Comparison of ENCODE assay signal across 11 cellular contexts in the genomic region with DNA sequence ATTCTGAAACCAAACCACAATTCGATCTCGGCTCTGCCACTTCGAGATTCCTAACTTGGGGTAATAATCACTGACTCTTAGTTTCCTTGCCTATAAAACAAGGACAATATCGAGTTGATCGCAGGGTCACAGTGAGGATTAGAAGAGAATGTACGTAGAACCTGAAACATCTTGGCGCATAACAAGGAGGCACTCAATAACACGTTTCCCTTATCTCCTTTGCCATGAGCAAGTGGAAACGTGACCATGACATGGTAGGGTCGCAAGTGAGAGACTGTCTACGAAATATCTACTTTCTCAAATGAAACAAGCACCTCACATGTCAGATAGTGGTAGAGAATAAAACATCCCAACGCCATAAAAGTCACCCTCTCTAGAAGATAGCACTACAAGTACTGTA. TPM values are rescaled to one million over a fixed set of nuclear protein-coding genes. Genes with fewer than 3 reads are reported as not detected.
DNase-seq lines count a peak whose midpoint lies in the region; ATAC-seq, FAIRE-seq and TF ChIP-seq lines count a peak whose summit lies in the region.
"Had no signal": no experiment of that assay in that cellular context is flagged by ENCODE, and none has a peak within 500 bp of the region (broad histone marks: within the 10 kb centered on the region; RNA-seq: fewer than 3 reads in every experiment).

No MANE protein-coding gene starts in this region.

- H3K4me3 ChIP-seq in A549 (no peak overlapping the region), HEK293 (ENCODE audit: low read depth, low read length) (peak overlapping the region; percentile 81; the same call in 1 of the 2 replicates), adipocyte (ENCODE audit: low read length) (peak overlapping the region; percentile 91), mesendoderm (ENCODE audit: low read length) (no peak overlapping the region)

- no peak overlapping the region for H2BK5ac ChIP-seq in mesendoderm (ENCODE audit: low read length)

- no peak overlapping the region for H2BK15ac ChIP-seq in mesendoderm (replicated peaks; ENCODE audit: low read depth)

- TF ChIP-seq POLR2A in A549 (IDR thresholded peaks at IDR 0.05; ENCODE audit: low read length), result no peak

- POLR2A ChIA-PET in A549 (lab: Yijun Ruan, JAX) (no interaction called here), HEK293 (lab: Yijun Ruan, JAX) (no interaction called here)

- H3K56ac ChIP-seq in mesendoderm (ENCODE audit: low read length), result no peak overlapping the region

- H3K27ac ChIP-seq in A549, result no peak overlapping the region
- peak overlapping the region; percentile 21; the same call in 1 of the 2 replicates for H3K27ac ChIP-seq in HEK293 (ENCODE audit: extremely low read depth, low read depth, low read length)
- H3K27ac ChIP-seq in mesendoderm (ENCODE audit: low read depth, low read length), result no peak overlapping the region
- H3K27ac ChIP-seq: parathyroid adenoma had no signal

- H4K8ac ChIP-seq in mesendoderm (ENCODE audit: low read depth, low read length), result no peak overlapping the region

- H3K4ac ChIP-seq in mesendoderm (ENCODE audit: low read depth, low read length), result no peak overlapping the region

- no peaks in the 10 kb centered on the region for H3K36me3 ChIP-seq in HEK293 (ENCODE audit: control insufficient read depth in 2 of 2, insufficient read depth in 1 of 2, low read length in 2 of 2)
- H3K36me3 ChIP-seq in adipocyte (ENCODE audit: control insufficient read depth, insufficient read depth, low read length, severe bottlenecking), result no peaks in the 10 kb centered on the region
- H3K36me3 ChIP-seq in mesendoderm (ENCODE audit: control insufficient read depth, insufficient read depth, low read length), result no peaks in the 10 kb centered on the region

- TF ChIP-seq EP300 in A549 (IDR thresholded peaks at IDR 0.05), result no peak

- in situ Hi-C loops in GM13976 (cut with MboI; ENCODE audit: low sequenced_read_pairs, unreplicated experiment), result no loop called here

- CTCF ChIA-PET in A549 (lab: Yijun Ruan, JAX) (no interaction called here), HEK293 (lab: Yijun Ruan, JAX) (interaction anchor here (1.5 to 1.6 kb wide), 2 partner anchors 207 to 277 kb away, joined by 5 to 6 read pairs; no protein-coding TSS in a partner anchor)

- H3K79me1 ChIP-seq in mesendoderm (ENCODE audit: low read length), result peaks cover 13% of the 10 kb centered on the region

- H3K4me2 ChIP-seq in A549 (peak overlapping the region; percentile 84; the same call in 2 of the 3 replicates), mesendoderm (ENCODE audit: low read length) (peak overlapping the region; percentile 2)

- no peak overlapping the region for H3K18ac ChIP-seq in mesendoderm (ENCODE audit: low read length)

- H4K5ac ChIP-seq in mesendoderm (ENCODE audit: low read length), result no peak overlapping the region

- no peak for TF ChIP-seq RAD21 in A549 (conservative IDR thresholded peaks at IDR 0.05 in 1 of 2, IDR thresholded peaks at IDR 0.05 in 1 of 2)

- no peak overlapping the region for H3K23ac ChIP-seq in mesendoderm (ENCODE audit: low read length)

- H3K79me2 ChIP-seq in mesendoderm (ENCODE audit: control insufficient read depth, insufficient read depth, low read length), result peaks cover 55% of the 10 kb centered on the region

- H2AK5ac ChIP-seq in mesendoderm (ENCODE audit: low read length), result no peak overlapping the region

- no peak for ATAC-seq in A549

- H2BK120ac ChIP-seq in mesendoderm (ENCODE audit: low read depth, low read length), result no peak overlapping the region

- TF ChIP-seq CTCF in A549 (IDR thresholded peaks at IDR 0.05), result no peak
- TF ChIP-seq CTCF in HEK293 (tag by site-specific recombination; IDR thresholded peaks at IDR 0.05), result no peak
- TF ChIP-seq CTCF in D721Med (IDR thresholded peaks at IDR 0.05; ENCODE audit: insufficient read depth, missing control alignments), result no peak
- no peak for TF ChIP-seq CTCF in GM13976 (IDR thresholded peaks at IDR 0.05; ENCODE audit: borderline replicate concordance, control extremely low read depth, extremely low read depth, insufficient read depth, missing control alignments)

- peak overlapping the region; percentile 95 for H3K9ac ChIP-seq in adipocyte (ENCODE audit: low read length)
- H3K9ac ChIP-seq in mesendoderm (ENCODE audit: low read length), result no peak overlapping the region
- H3K9ac ChIP-seq: parathyroid adenoma had no signal

- no peak for FAIRE-seq in A549 (lab: Jason Lieb, UNC)
- FAIRE-seq in D721Med (lab: Jason Lieb, UNC), result no peak

- H3K4me1 ChIP-seq in A549 (peaks cover 24% of the 10 kb centered on the region), HEK293 (ENCODE audit: control insufficient read depth, insufficient read depth, low read length) (peaks cover 31% of the 10 kb centered on the region), adipocyte (ENCODE audit: control insufficient read depth, insufficient read depth, low read length) (peaks cover 35% of the 10 kb centered on the region), mesendoderm (ENCODE audit: control insufficient read depth, low read depth, low read length) (peaks cover 7% of the 10 kb centered on the region)

- 92% methylated on average over 12 of the region's 12 CpGs for WGBS in A549 (ENCODE audit: missing lambda C conversion rate)
- WGBS in mesendoderm (ENCODE audit: extremely low coverage, insufficient coverage, low lambda C conversion rate), result no CpG with 5 or more reads among the region's 12 CpGs

- DNase-seq in A549 (ENCODE audit: low read depth in 1 of 2, low spot score in 1 of 2), result no peak
- DNase-seq in adipocyte (ENCODE audit: low read depth), result no peak
- no peak for DNase-seq in mesendoderm
- DNase-seq in D721Med (ENCODE audit: insufficient read length, low spot score), result no peak
- DNase-seq in GM13976 (ENCODE audit: low spot score), result no peak
- DNase-seq in SHP77 (lab: John Stamatoyannopoulos, UW), result no peak
- DNase-seq in ecto neural progenitor cell (ENCODE audit: low spot score), result no peak
- DNase-seq: foreskin melanocyte, MM.1S had no signal

- H3K9me3 ChIP-seq in A549 (no peaks in the 10 kb centered on the region), HEK293 (ENCODE audit: control insufficient read depth, insufficient read depth, low read depth, low read length) (no peaks in the 10 kb centered on the region), adipocyte (ENCODE audit: control insufficient read depth, low read length) (no peaks in the 10 kb centered on the region)

- H3K27me3 ChIP-seq in adipocyte (replicated peaks; ENCODE audit: control insufficient read depth, insufficient read depth, low read length) (no peaks in the 10 kb centered on the region), mesendoderm (ENCODE audit: insufficient read depth, low read length, poor library complexity) (no peaks in the 10 kb centered on the region)

TF ChIP-seq in A549, 52 proteins besides CTCF, POLR2A, EP300 and RAD21 (continues in another document):
- no peak for TF ChIP-seq E2F6 (IDR thresholded peaks at IDR 0.05; ENCODE audit: borderline replicate concordance, low read depth)
- TF ChIP-seq HMGXB4 (CRISPR knock-in tag; IDR thresholded peaks at IDR 0.05; ENCODE audit: borderline replicate concordance), result no peak
- no peak for TF ChIP-seq ZFP36 (IDR thresholded peaks at IDR 0.05; ENCODE audit: borderline replicate concordance, partially characterized antibody)

TF ChIP-seq in HEK293, 187 proteins besides CTCF, POLR2A, EP300 and RAD21 (continues in another document):
- TF ChIP-seq ZBTB17 (tag by site-specific recombination; IDR thresholded peaks at IDR 0.05) (peak; percentile 19; the same call in 1 of the 2 replicates), FEZF1 (tag by site-specific recombination; IDR thresholded peaks at IDR 0.05) (peak; percentile 47), ZNF530 (tag by site-specific recombination; IDR thresholded peaks at IDR 0.05; ENCODE audit: low read depth) (no peak), ZNF521 (tag by site-specific recombination; IDR thresholded peaks at IDR 0.05) (no peak), MYNN (tag by site-specific recombination; IDR thresholded peaks at IDR 0.05; ENCODE audit: borderline replicate concordance) (peak; percentile 52; the same call in 1 of the 2 replicates), SP7 (tag by site-specific recombination; IDR thresholded peaks at IDR 0.05) (0 out of 2 replicates have a peak, but pooled peaks have one; percentile 18), ZNF366 (tag by site-specific recombination; conservative IDR thresholded peaks at IDR 0.05) (peak; percentile 22; the same call in 1 of the 2 replicates), BCL11A (tag by site-specific recombination; IDR thresholded peaks at IDR 0.05; ENCODE audit: low read depth) (no peak), PRDM1 (tag by site-specific recombination; IDR thresholded peaks at IDR 0.05) (peak; percentile 67; the same call in 1 of the 2 replicates), ZNF501 (tag by site-specific recombination; IDR thresholded peaks at IDR 0.05) (0 out of 2 replicates have a peak, but pooled peaks have one; percentile 15), ZNF600 (tag by site-specific recombination; IDR thresholded peaks at IDR 0.05) (peak; percentile 83), ZFP37 (tag by site-specific recombination; IDR thresholded peaks at IDR 0.05) (peak; percentile 28; the same call in 1 of the 2 replicates), ZNF629 (tag by site-specific recombination; IDR thresholded peaks at IDR 0.05) (peak; percentile 58)
- TF ChIP-seq, protein P1, sequence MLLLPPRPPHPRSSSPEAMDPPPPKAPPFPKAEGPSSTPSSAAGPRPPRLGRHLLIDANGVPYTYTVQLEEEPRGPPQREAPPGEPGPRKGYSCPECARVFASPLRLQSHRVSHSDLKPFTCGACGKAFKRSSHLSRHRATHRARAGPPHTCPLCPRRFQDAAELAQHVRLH (tag by site-specific recombination; IDR thresholded peaks at IDR 0.05), result peak; percentile 15; the same call in 1 of the 2 replicates

RNA-seq across cellular contexts. Expression of gene DICER1, which starts 2.3 kb away (rescaled TPM):
- polyA plus RNA-seq in A549 (2011; rRNA removed) (46.3 and 51.2 TPM in 2 replicates), A549 (2017; fragmentation: RNase III; extraction: RNeasy Plus Mini Kit Qiagen cat#74134 plus additional on column Dnase treatment) (14.1 to 15.6 TPM (median 14.1 TPM) in 3 replicates)
- 6.1 and 8.0 TPM in 2 replicates for polyA plus RNA-seq in A549 (2012; cell fraction: cytosol; rRNA removed)
- 6.9 and 10.5 TPM in 2 replicates for polyA plus RNA-seq in A549 (2012; cell fraction: nucleus; rRNA removed)
- polyA minus RNA-seq in A549 (2011; rRNA and poly(A)+ RNA removed), result 82.8 and 93.1 TPM in 2 replicates
- polyA plus RNA-seq in mesendoderm (2013, experiment 1 of 2), result 76.8 TPM
- 79.1 TPM for polyA plus RNA-seq in mesendoderm (2013, experiment 2 of 2)

Comparison
In these comparisons a context has a peak if more than half of its experiments do, and no peak if none do; other contexts are left out.
1. H3K4me3 ChIP-seq: peak in HEK293 (single experiment) and adipocyte (single experiment); none in A549 (single experiment) and mesendoderm (single experiment).